Comparison of ENCODE assay signal across 25 cellular contexts in genomic region chr7:151556592-151556991, GRCh38.
"Had no signal": no experiment of that assay in that cellular context is flagged by ENCODE, and none has a peak within 500 bp of the region (broad histone marks: within the 10 kb centered on the region; RNA-seq: fewer than 3 reads in every experiment).

No MANE protein-coding gene starts in this region.

- ATAC-seq: effector memory CD8-positive, alpha-beta T cell; esophagus mucosa; gastrocnemius medialis; heart right ventricle; left cardiac atrium; left lung; left ventricle myocardium superior; lower lobe of right lung; mucosa of descending colon had no signal

- H3K27me3 ChIP-seq: colonic mucosa, esophagus squamous epithelium, gastrocnemius medialis, heart right ventricle, left lung had no signal

- H3K4me3 ChIP-seq: colonic mucosa, esophagus squamous epithelium, gastrocnemius medialis, heart right ventricle, left lung, lower lobe of right lung, mucosa of descending colon had no signal

- H3K27ac Mint-ChIP-seq: dendritic cell treated with granulocyte-macrophage colony-stimulating factor and Interleukin-4, amounts not matched to agents 40 ng/mL and 50 ng/mL, for 4 days; effector memory CD8-positive, alpha-beta T cell; endodermal cell; mesothelial cell of epicardium; naive B cell had no signal

- H3K27ac ChIP-seq: colonic mucosa, epithelial cell of prostate, esophagus squamous epithelium, gastrocnemius medialis, heart right ventricle, left lung, lower lobe of right lung had no signal

- H3K27me3 Mint-ChIP-seq: effector memory CD8-positive, alpha-beta T cell had no signal

- H3K4me1 Mint-ChIP-seq: endodermal cell had no signal

- H3K4me3 Mint-ChIP-seq: dendritic cell treated with granulocyte-macrophage colony-stimulating factor and Interleukin-4, amounts not matched to agents 40 ng/mL and 50 ng/mL, for 4 days; effector memory CD8-positive, alpha-beta T cell; endodermal cell; mesothelial cell of epicardium; naive B cell had no signal

- H3K9me3 ChIP-seq: colonic mucosa, esophagus squamous epithelium, gastrocnemius medialis, heart right ventricle, left lung, lower lobe of right lung, mucosa of descending colon had no signal

- H3K4me1 ChIP-seq: colonic mucosa, gastrocnemius medialis, left lung had no signal

- DNase-seq: colonic mucosa; cortex of kidney; effector CD8-positive, alpha-beta T cell; effector memory CD8-positive, alpha-beta T cell; endodermal cell; erythroblast; esophagus squamous epithelium; foreskin fibroblast; foreskin melanocyte; gastrocnemius medialis; glutamatergic neuron; head of caudate nucleus; heart right ventricle; hippocampal formation; left cardiac atrium; left lung; left ventricle myocardium superior; lower lobe of right lung; mesenchymal stem cell; mucosa of descending colon; naive B cell had no signal

- H3K9me3 Mint-ChIP-seq: dendritic cell treated with granulocyte-macrophage colony-stimulating factor and Interleukin-4, amounts not matched to agents 40 ng/mL and 50 ng/mL, for 4 days; effector memory CD8-positive, alpha-beta T cell; endodermal cell; mesothelial cell of epicardium; naive B cell had no signal
